Comparison of ENCODE assay signal across 8 cellular contexts in genomic region chr16:56041556-56042140, GRCh38.
A peak's percentile ranks its signal among the peaks of the same experiment; 100 is the strongest.
DNase-seq lines count a peak whose midpoint lies in the region; ATAC-seq and TF ChIP-seq lines count a peak whose summit lies in the region.

No MANE protein-coding gene starts in this region.

- peak; percentile 16 for DNase-seq in GM10266 (ENCODE audit: extremely low spot score)
- DNase-seq in HT-29 (ENCODE audit: low spot score), result peak; percentile 32
- no peak for DNase-seq in epithelial cell of proximal tubule (ENCODE audit: low read depth)
- no peak for DNase-seq in sciatic nerve (ENCODE audit: low spot score)
- DNase-seq in effector CD4-positive, alpha-beta T cell, result no peak
- DNase-seq in superior temporal gyrus (ENCODE audit: extremely low spot score), result no peak

- intact Hi-C loops in sciatic nerve (cut with DNase I), result no loop called here

- no peak overlapping the region for H3K4me3 ChIP-seq in epithelial cell of proximal tubule (ENCODE audit: low read depth, low read length)

- H3K27ac ChIP-seq in VCaP, result no peak overlapping the region

- peak; percentile 39 for TF ChIP-seq CTCF in GM10266 (IDR thresholded peaks at IDR 0.05; ENCODE audit: control insufficient read depth, insufficient read depth, low read depth, missing control alignments)
- peak; percentile 62 for TF ChIP-seq CTCF in VCaP (conservative IDR thresholded peaks at IDR 0.05)
- TF ChIP-seq CTCF in epithelial cell of proximal tubule (conservative IDR thresholded peaks at IDR 0.05; ENCODE audit: low read depth, low read length), result peak; percentile 35

- ATAC-seq in sciatic nerve (peak; percentile 49), GM18861 (IDR thresholded peaks at IDR 0.05; ENCODE audit: unreplicated experiment) (no peak)

Comparison
In these comparisons a context has a peak if more than half of its experiments do, and no peak if none do; other contexts are left out.
1. DNase-seq: peak in GM10266 (single experiment) and HT-29 (single experiment); none in epithelial cell of proximal tubule (single experiment), sciatic nerve (single experiment), effector CD4-positive, alpha-beta T cell (single experiment) and superior temporal gyrus (single experiment).
2. Peak in every context shown above with its lines, with median percentiles within 50 percentile points of each other: CTCF ChIP-seq.